In the genomic region with DNA sequence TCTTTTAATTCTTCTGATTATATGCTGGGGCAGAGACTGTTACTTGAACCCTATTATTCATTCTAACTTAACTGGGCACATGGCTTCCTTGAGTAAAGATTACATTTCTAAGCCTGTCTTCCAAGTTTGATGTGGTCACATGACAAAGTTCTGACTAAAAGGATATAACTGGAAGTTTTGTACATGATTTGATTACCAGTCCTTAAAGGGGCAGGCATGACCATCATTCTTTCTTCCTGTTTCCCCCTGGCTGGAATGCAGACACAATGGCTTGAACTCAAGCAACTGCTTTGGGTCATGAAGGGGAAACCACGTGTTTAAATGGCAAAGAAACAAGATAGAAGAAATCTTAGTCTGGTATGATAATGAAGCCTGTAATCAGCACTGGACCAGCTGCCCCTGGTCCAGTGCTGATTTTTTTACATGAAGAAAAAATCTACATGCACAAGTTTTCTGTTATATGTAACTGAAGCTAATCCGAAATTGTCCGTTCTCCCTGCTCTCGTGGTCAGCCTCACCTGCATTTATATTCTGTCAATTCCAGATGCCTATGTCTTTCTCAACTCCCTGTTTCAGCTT, we compare ENCODE assay signal across 14 cellular contexts.
"Had no signal": no experiment of that assay in that cellular context is flagged by ENCODE, and none has a peak within 500 bp of the region (broad histone marks: within the 10 kb centered on the region; RNA-seq: fewer than 3 reads in every experiment).

No MANE protein-coding gene starts in this region.

- H3K9me3 ChIP-seq: upper lobe of left lung had no signal

- H3K4me3 ChIP-seq: dorsolateral prefrontal cortex, upper lobe of left lung had no signal

- H3K27ac Mint-ChIP-seq: activated CD4-positive, alpha-beta T cell treated with anti-CD3 and anti-CD28 coated beads, Interleukin-2, amount 10 ng/mL, durations not matched to agents 7 days and 5 days; activated naive CD4-positive, alpha-beta T cell treated with anti-CD3 and anti-CD28 coated beads for 36 hours; activated T-helper 17 cell treated with anti-CD3 and anti-CD28 coated beads, Interleukin-2, amount 50 U/mL, for 72 hours; stimulated activated naive CD8-positive, alpha-beta T cell treated with anti-CD3 and anti-CD28 coated beads, Interleukin-15, Interleukin-2, amounts not matched to agents 100 ng/mL and 50 ng/mL, for 24 hours had no signal

- H3K27me3 Mint-ChIP-seq: activated CD4-positive, alpha-beta T cell treated with anti-CD3 and anti-CD28 coated beads, Interleukin-2, amount 10 ng/mL, durations not matched to agents 7 days and 5 days; activated T-helper 17 cell treated with anti-CD3 and anti-CD28 coated beads, Interleukin-2, amount 50 U/mL, for 72 hours had no signal

- H3K27ac ChIP-seq: parathyroid adenoma, upper lobe of left lung had no signal

- H3K36me3 ChIP-seq: upper lobe of left lung had no signal

- ATAC-seq: activated T-helper 17 cell treated with anti-CD3 and anti-CD28 coated beads, Interleukin-2, amount 50 U/mL, for 72 hours had no signal

- H3K27me3 ChIP-seq: upper lobe of left lung had no signal

- H3K9me3 Mint-ChIP-seq: activated CD4-positive, alpha-beta T cell treated with anti-CD3 and anti-CD28 coated beads, Interleukin-2, amount 10 ng/mL, durations not matched to agents 7 days and 5 days; activated naive CD4-positive, alpha-beta T cell treated with anti-CD3 and anti-CD28 coated beads for 36 hours; activated T-helper 17 cell treated with anti-CD3 and anti-CD28 coated beads, Interleukin-2, amount 50 U/mL, for 72 hours; stimulated activated naive CD8-positive, alpha-beta T cell treated with anti-CD3 and anti-CD28 coated beads, Interleukin-15, Interleukin-2, amounts not matched to agents 100 ng/mL and 50 ng/mL, for 24 hours had no signal

- H3K79me2 ChIP-seq: parathyroid adenoma had no signal

- H3K4me3 Mint-ChIP-seq: activated CD4-positive, alpha-beta T cell treated with anti-CD3 and anti-CD28 coated beads, Interleukin-2, amount 10 ng/mL, durations not matched to agents 7 days and 5 days; activated naive CD4-positive, alpha-beta T cell treated with anti-CD3 and anti-CD28 coated beads for 36 hours; activated T-helper 17 cell treated with anti-CD3 and anti-CD28 coated beads, Interleukin-2, amount 50 U/mL, for 72 hours; brain; stimulated activated naive CD8-positive, alpha-beta T cell treated with anti-CD3 and anti-CD28 coated beads, Interleukin-15, Interleukin-2, amounts not matched to agents 100 ng/mL and 50 ng/mL, for 24 hours had no signal

- H3K4me1 ChIP-seq: parathyroid adenoma had no signal

- H3K36me3 Mint-ChIP-seq: brain had no signal

- DNase-seq: activated CD4-positive, alpha-beta T cell treated with anti-CD3 and anti-CD28 coated beads, Interleukin-2, amount 10 ng/mL, durations not matched to agents 7 days and 5 days; activated CD4-positive, CD25-positive, alpha-beta regulatory T cell; activated CD8-positive, alpha-beta memory T cell treated with anti-CD3 and anti-CD28 coated beads for 24 hours; activated naive CD4-positive, alpha-beta T cell treated with anti-CD3 and anti-CD28 coated beads for 36 hours; amygdala; dorsolateral prefrontal cortex; midbrain; stimulated activated CD4-positive, alpha-beta T cell treated with anti-CD3 and anti-CD28 coated beads, Interleukin-15, amount 100 ng/mL, for 24 hours; stimulated activated CD4-positive, alpha-beta T cell treated with anti-CD3 and anti-CD28 coated beads, Interleukin-4, amount 100 ng/mL, for 24 hours; upper lobe of left lung had no signal

- H3K9ac ChIP-seq: parathyroid adenoma had no signal

- H2AFZ ChIP-seq: parathyroid adenoma had no signal
